In the genomic region with DNA sequence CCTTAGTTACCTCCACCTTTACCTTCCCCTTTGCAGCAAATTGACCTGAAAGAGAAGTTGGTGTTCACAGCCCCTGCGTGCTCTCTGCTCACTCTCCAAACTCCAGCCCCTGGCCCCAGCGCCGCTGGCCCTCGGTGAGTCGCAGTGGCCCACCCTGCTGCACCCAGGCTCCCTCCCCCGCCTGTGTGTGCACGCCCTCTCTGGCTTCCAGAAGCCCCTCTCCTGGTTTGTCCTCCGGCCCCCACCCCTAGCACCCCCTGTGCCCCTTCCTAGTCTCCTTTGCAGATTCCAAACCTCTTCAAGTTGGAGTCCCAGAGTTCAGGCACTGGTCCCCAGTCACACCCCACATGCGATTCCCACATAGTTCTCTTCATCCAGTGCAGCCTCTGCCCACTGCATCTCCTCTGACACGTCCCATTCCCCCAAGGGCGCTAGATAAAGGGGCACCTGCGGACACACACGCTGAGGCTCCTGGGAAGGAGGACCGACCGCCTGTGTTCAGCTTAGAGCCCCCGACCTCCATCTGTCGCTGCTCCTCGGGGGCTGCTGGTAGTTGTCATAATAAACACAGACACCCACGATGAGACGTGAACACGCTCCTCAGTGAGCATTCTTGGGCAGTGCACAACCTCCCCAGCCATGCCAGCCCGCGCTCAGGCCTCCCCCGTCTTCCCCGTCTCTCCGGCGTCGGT, we compare ENCODE assay signal across 6 cellular contexts. TPM values are rescaled to one million over a fixed set of nuclear protein-coding genes. Genes with fewer than 3 reads are reported as not detected.
DNase-seq lines count a peak whose midpoint lies in the region; ATAC-seq lines count a peak whose summit lies in the region.

No MANE protein-coding gene starts in this region.

- H3K9me3 ChIP-seq in HUES6 (ENCODE audit: control insufficient read depth, insufficient read depth, low read depth, low read length): no peaks in the 10 kb centered on the region

- DNase-seq in dermis blood vessel endothelial cell: peak; percentile 25
- no peak for DNase-seq in dedifferentiated amniotic fluid mesenchymal stem cell (ENCODE audit: extremely low spot score)
- DNase-seq in SKM-1 (lab: John Stamatoyannopoulos, UW; ENCODE audit: unreplicated experiment): no peak

- H3K27me3 ChIP-seq in HUES6 (ENCODE audit: control insufficient read depth, insufficient read depth, low read length) (peaks cover 20% of the 10 kb centered on the region), rectal smooth muscle tissue (ENCODE audit: control insufficient read depth, insufficient read depth, low read length) (peaks cover 2% of the 10 kb centered on the region)

- H3K4me1 ChIP-seq in HUES6 (ENCODE audit: control insufficient read depth, insufficient read depth, low read length) (peaks cover 33% of the 10 kb centered on the region), rectal smooth muscle tissue (ENCODE audit: control insufficient read depth, insufficient read depth, low read length) (peaks cover 12% of the 10 kb centered on the region)

- peak overlapping the region; percentile 56 for H3K9ac ChIP-seq in HUES6 (ENCODE audit: low read length)
- H3K9ac ChIP-seq in rectal smooth muscle tissue (ENCODE audit: low read length): no peak overlapping the region

- H3K4me3 ChIP-seq in HUES6 (ENCODE audit: low read depth, low read length) (peak overlapping the region; percentile 86), rectal smooth muscle tissue (ENCODE audit: low read length) (peak overlapping the region; percentile 74)

- peaks cover 5% of the 10 kb centered on the region for H3K36me3 ChIP-seq in HUES6 (ENCODE audit: control insufficient read depth, insufficient read depth, low read length)
- no peaks in the 10 kb centered on the region for H3K36me3 ChIP-seq in rectal smooth muscle tissue (ENCODE audit: control insufficient read depth, insufficient read depth, low read length)

- ATAC-seq in HG02610 (IDR thresholded peaks at IDR 0.05; ENCODE audit: unreplicated experiment): no peak

- H3K27ac ChIP-seq in HUES6 (ENCODE audit: low read depth, low read length): no peak overlapping the region
- no peak overlapping the region for H3K27ac ChIP-seq in rectal smooth muscle tissue (ENCODE audit: low read depth, low read length)

RNA-seq across cellular contexts. Expression of a gene that starts 1.5 kb away (rescaled TPM):
- total RNA-seq in dermis blood vessel endothelial cell: 27.7 and 31.4 TPM in 2 replicates

RNA-seq across cellular contexts. Expression of a gene that starts 14.0 kb away (rescaled TPM):
- 21.3 and 25.2 TPM in 2 replicates for total RNA-seq in dermis blood vessel endothelial cell

RNA-seq across cellular contexts. Expression of a gene that starts 14.2 kb away (rescaled TPM):
- 1.3 and 2.6 TPM in 2 replicates for total RNA-seq in dermis blood vessel endothelial cell

RNA-seq across cellular contexts. Expression of a gene that starts 37.5 kb away (rescaled TPM):
- total RNA-seq in dermis blood vessel endothelial cell: 0.56 and 0.68 TPM in 2 replicates

RNA-seq across cellular contexts. Expression of a gene that starts 39.4 kb away (rescaled TPM):
- 51.6 and 70.2 TPM in 2 replicates for total RNA-seq in dermis blood vessel endothelial cell
